Comparison of ENCODE assay signal across 24 cellular contexts in the genomic region with DNA sequence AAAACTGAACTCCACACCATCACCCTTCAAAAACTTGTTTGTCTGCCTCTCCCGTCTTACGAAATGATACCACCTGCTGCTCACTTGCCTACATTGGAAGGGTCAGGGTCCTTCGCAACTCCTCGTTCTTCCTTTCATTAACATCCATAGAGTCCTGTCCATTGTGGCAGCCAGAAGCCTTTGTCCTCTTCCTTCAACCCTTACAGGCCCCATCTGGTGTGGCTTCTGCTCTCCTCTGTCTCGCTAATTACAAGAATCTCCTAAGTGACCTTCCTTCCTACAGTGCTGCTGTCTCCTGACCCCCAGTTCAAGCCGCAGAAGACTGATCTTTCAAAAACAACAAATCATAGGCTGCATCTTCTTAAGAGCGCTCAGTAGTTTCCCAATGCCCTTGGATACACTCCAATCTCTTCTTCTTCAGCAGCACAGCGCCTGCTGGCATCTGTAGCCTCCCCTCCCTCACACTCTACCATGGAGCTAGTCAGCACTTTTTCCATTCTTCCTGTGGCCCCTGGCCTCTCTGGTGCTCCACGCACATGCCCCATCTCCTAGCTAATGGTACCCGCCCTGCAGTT.
"Had no signal": no experiment of that assay in that cellular context is flagged by ENCODE, and none has a peak within 500 bp of the region (broad histone marks: within the 10 kb centered on the region; RNA-seq: fewer than 3 reads in every experiment).

No MANE protein-coding gene starts in this region.

- H3K36me3 ChIP-seq: esophagus muscularis mucosa, sigmoid colon, stomach, suprapubic skin, tibial nerve had no signal

- H3K27me3 Mint-ChIP-seq: activated CD4-positive, alpha-beta T cell treated with anti-CD3 and anti-CD28 coated beads, Interleukin-2, amount 10 ng/mL, durations not matched to agents 7 days and 5 days; activated CD8-positive, alpha-beta memory T cell treated with anti-CD3 and anti-CD28 coated beads, Interleukin-2, amount 10 ng/mL, durations not matched to agents 7 days and 5 days; activated CD8-positive, alpha-beta T cell treated with anti-CD3 and anti-CD28 coated beads for 36 hours; activated naive CD8-positive, alpha-beta T cell treated with anti-CD3 and anti-CD28 coated beads, Interleukin-2, amount 50 U/mL, for 24 hours; brain; effector memory CD8-positive, alpha-beta T cell; stimulated activated memory B cell treated with anti-CD40 and anti-IgM and Interleukin-4, amounts not matched to agents 10 μg/mL and 1 μg/mL and 100 μg/mL, for 72 hours; T-helper 17 cell had no signal

- H3K4me2 ChIP-seq: smooth muscle cell had no signal

- H3K27ac ChIP-seq: esophagus muscularis mucosa, sigmoid colon, stomach, suprapubic skin, tibial nerve had no signal

- DNase-seq: activated CD4-positive, alpha-beta T cell treated with anti-CD3 and anti-CD28 coated beads, Interleukin-2, amount 10 ng/mL, durations not matched to agents 7 days and 5 days; activated CD8-positive, alpha-beta memory T cell treated with anti-CD3 and anti-CD28 coated beads, Interleukin-2, amount 10 ng/mL, durations not matched to agents 7 days and 5 days; activated CD8-positive, alpha-beta T cell treated with anti-CD3 and anti-CD28 coated beads for 36 hours; activated gamma-delta T cell; activated naive CD4-positive, alpha-beta T cell treated with anti-CD3 and anti-CD28 coated beads, Interleukin-2, amount 50 U/mL, for 16 hours; activated naive CD8-positive, alpha-beta T cell treated with anti-CD3 and anti-CD28 coated beads, Interleukin-2, amount 50 U/mL, for 24 hours; activated T-cell treated with anti-CD3 and anti-CD28 coated beads for 4 hours; aorta; caudate nucleus; effector memory CD8-positive, alpha-beta T cell; hippocampal formation; islet precursor cell; naive thymus-derived CD8-positive, alpha-beta T cell; sigmoid colon; stimulated activated CD4-positive, alpha-beta T cell treated with anti-CD3 and anti-CD28 coated beads, Interleukin-15, amount 100 ng/mL, for 24 hours; stomach; T-helper 17 cell had no signal

- H3K27ac Mint-ChIP-seq: activated CD4-positive, alpha-beta T cell treated with anti-CD3 and anti-CD28 coated beads, Interleukin-2, amount 10 ng/mL, durations not matched to agents 7 days and 5 days; activated CD8-positive, alpha-beta memory T cell treated with anti-CD3 and anti-CD28 coated beads, Interleukin-2, amount 10 ng/mL, durations not matched to agents 7 days and 5 days; activated CD8-positive, alpha-beta T cell treated with anti-CD3 and anti-CD28 coated beads for 36 hours; activated naive CD8-positive, alpha-beta T cell treated with anti-CD3 and anti-CD28 coated beads, Interleukin-2, amount 50 U/mL, for 24 hours; effector memory CD8-positive, alpha-beta T cell; naive thymus-derived CD8-positive, alpha-beta T cell; stimulated activated memory B cell treated with anti-CD40 and anti-IgM and Interleukin-4, amounts not matched to agents 10 μg/mL and 1 μg/mL and 100 μg/mL, for 72 hours; T-helper 17 cell had no signal

- H3K36me3 Mint-ChIP-seq: activated CD8-positive, alpha-beta memory T cell treated with anti-CD3 and anti-CD28 coated beads, Interleukin-2, amount 10 ng/mL, durations not matched to agents 7 days and 5 days; brain; naive thymus-derived CD8-positive, alpha-beta T cell; stimulated activated memory B cell treated with anti-CD40 and anti-IgM and Interleukin-4, amounts not matched to agents 10 μg/mL and 1 μg/mL and 100 μg/mL, for 72 hours had no signal

- H3K27me3 ChIP-seq: sigmoid colon, stomach, suprapubic skin, tibial nerve had no signal

- H3K4me1 Mint-ChIP-seq: activated CD4-positive, alpha-beta T cell treated with anti-CD3 and anti-CD28 coated beads, Interleukin-2, amount 10 ng/mL, durations not matched to agents 7 days and 5 days; activated CD8-positive, alpha-beta memory T cell treated with anti-CD3 and anti-CD28 coated beads, Interleukin-2, amount 10 ng/mL, durations not matched to agents 7 days and 5 days; activated naive CD8-positive, alpha-beta T cell treated with anti-CD3 and anti-CD28 coated beads, Interleukin-2, amount 50 U/mL, for 24 hours; stimulated activated memory B cell treated with anti-CD40 and anti-IgM and Interleukin-4, amounts not matched to agents 10 μg/mL and 1 μg/mL and 100 μg/mL, for 72 hours; T-helper 17 cell had no signal

- H3K9me3 ChIP-seq: esophagus muscularis mucosa, sigmoid colon, stomach, suprapubic skin, tibial nerve had no signal

- H3K4me3 ChIP-seq: esophagus muscularis mucosa, lung, sigmoid colon, smooth muscle cell, stomach, suprapubic skin, tibial nerve had no signal

- H3K9me3 Mint-ChIP-seq: activated CD4-positive, alpha-beta T cell treated with anti-CD3 and anti-CD28 coated beads, Interleukin-2, amount 10 ng/mL, durations not matched to agents 7 days and 5 days; activated CD8-positive, alpha-beta T cell treated with anti-CD3 and anti-CD28 coated beads for 36 hours; activated naive CD8-positive, alpha-beta T cell treated with anti-CD3 and anti-CD28 coated beads, Interleukin-2, amount 50 U/mL, for 24 hours had no signal

- H3K4me3 Mint-ChIP-seq: activated CD4-positive, alpha-beta T cell treated with anti-CD3 and anti-CD28 coated beads, Interleukin-2, amount 10 ng/mL, durations not matched to agents 7 days and 5 days; activated CD8-positive, alpha-beta memory T cell treated with anti-CD3 and anti-CD28 coated beads, Interleukin-2, amount 10 ng/mL, durations not matched to agents 7 days and 5 days; activated CD8-positive, alpha-beta T cell treated with anti-CD3 and anti-CD28 coated beads for 36 hours; activated naive CD8-positive, alpha-beta T cell treated with anti-CD3 and anti-CD28 coated beads, Interleukin-2, amount 50 U/mL, for 24 hours; brain; effector memory CD8-positive, alpha-beta T cell; naive thymus-derived CD8-positive, alpha-beta T cell; stimulated activated memory B cell treated with anti-CD40 and anti-IgM and Interleukin-4, amounts not matched to agents 10 μg/mL and 1 μg/mL and 100 μg/mL, for 72 hours; T-helper 17 cell had no signal

- H3K4me1 ChIP-seq: esophagus muscularis mucosa, sigmoid colon, stomach, suprapubic skin, tibial nerve had no signal
